In genomic region chr4:85823295-85823694, GRCh38 we compare ENCODE assay signal across 12 cellular contexts.
DNase-seq lines count a peak whose midpoint lies in the region; ATAC-seq and TF ChIP-seq lines count a peak whose summit lies in the region.
"Had no signal": no experiment of that assay in that cellular context is flagged by ENCODE, and none has a peak within 500 bp of the region (broad histone marks: within the 10 kb centered on the region; RNA-seq: fewer than 3 reads in every experiment).

No MANE protein-coding gene starts in this region.

- intact Hi-C loops in heart left ventricle (cut with DNase I) (loop anchor here in 3 of 10 donors (10.0 kb wide), 1 partner anchor 142 kb away; no protein-coding TSS in a partner anchor), Right ventricle myocardium inferior (cut with DNase I) (loop anchor here (10.0 kb wide), 1 partner anchor 212 kb away; no protein-coding TSS in a partner anchor)
- intact Hi-C loops in naive thymus-derived CD4-positive, alpha-beta T cell (cut with micrococcal nuclease) = no loop called here

- peaks cover 4% of the 10 kb centered on the region for H3K9me3 Mint-ChIP-seq in glutamatergic neuron (ENCODE audit: unreplicated experiment)
- H3K9me3 Mint-ChIP-seq in naive thymus-derived CD4-positive, alpha-beta T cell = peaks cover 0 to 8% (median 0%) of the 10 kb centered on the region in 11 donors

- H3K36me3 Mint-ChIP-seq in glutamatergic neuron (ENCODE audit: unreplicated experiment) = no peaks in the 10 kb centered on the region
- no peaks in the 10 kb centered on the region for H3K36me3 Mint-ChIP-seq in naive thymus-derived CD4-positive, alpha-beta T cell

- POLR2A ChIA-PET in naive thymus-derived CD4-positive, alpha-beta T cell (lab: Charles Lee) = no interaction called here

- WGBS in heart left ventricle, 4 donors = 0 to 24% (median 12%) methylated on average over 1 of the region's 1 CpG
- 42% methylated on average over 1 of the region's 1 CpG for WGBS in hepatocyte (ENCODE audit: low lambda C conversion rate, missing lambda C conversion rate)

- TF ChIP-seq POLR2A in heart left ventricle (IDR thresholded peaks at IDR 0.05) = no peak

- H4K20me1 ChIP-seq in hepatocyte (ENCODE audit: insufficient read depth, poor library complexity, severe bottlenecking) = no peaks in the 10 kb centered on the region

- peaks cover 0 to 61% (median 37%) of the 10 kb centered on the region in 12 donors for H3K4me1 ChIP-seq in heart left ventricle
- H3K4me1 ChIP-seq in hepatocyte (ENCODE audit: insufficient read depth) = peaks cover 4% of the 10 kb centered on the region
- no peaks in the 10 kb centered on the region for H3K4me1 ChIP-seq in naive thymus-derived CD4-positive, alpha-beta T cell (ENCODE audit: control insufficient read depth in 2 of 2, insufficient read depth in 2 of 2, low read length in 2 of 2)

- no peak overlapping the region for H3K4me3 Mint-ChIP-seq in glutamatergic neuron (ENCODE audit: unreplicated experiment)
- no peak overlapping the region for H3K4me3 Mint-ChIP-seq in naive thymus-derived CD4-positive, alpha-beta T cell
- H3K4me3 Mint-ChIP-seq: CD14-positive monocyte had no signal

- peaks cover 5% of the 10 kb centered on the region for H3K27me3 Mint-ChIP-seq in glutamatergic neuron (ENCODE audit: unreplicated experiment)
- H3K27me3 Mint-ChIP-seq in naive thymus-derived CD4-positive, alpha-beta T cell = no peaks in the 10 kb centered on the region

- CTCF ChIA-PET in naive thymus-derived CD4-positive, alpha-beta T cell (lab: Charles Lee) = no interaction called here

- no peaks in the 10 kb centered on the region for H3K27me3 ChIP-seq in heart left ventricle
- no peaks in the 10 kb centered on the region for H3K27me3 ChIP-seq in hepatocyte
- no peaks in the 10 kb centered on the region for H3K27me3 ChIP-seq in naive thymus-derived CD4-positive, alpha-beta T cell (ENCODE audit: control insufficient read depth in 2 of 2, insufficient read depth in 2 of 2, low read length in 2 of 2)
- H3K27me3 ChIP-seq: ascending aorta, suprapubic skin had no signal

- TF ChIP-seq CTCF in heart left ventricle (IDR thresholded peaks at IDR 0.05) (no peak), glutamatergic neuron (IDR thresholded peaks at IDR 0.05; ENCODE audit: partially characterized antibody, unreplicated experiment) (no peak), hepatocyte (IDR thresholded peaks at IDR 0.05; ENCODE audit: poor library complexity) (no peak)

- H3K27ac Mint-ChIP-seq in glutamatergic neuron (ENCODE audit: unreplicated experiment) = peak overlapping the region; percentile 91
- no peak overlapping the region for H3K27ac Mint-ChIP-seq in naive thymus-derived CD4-positive, alpha-beta T cell
- H3K27ac Mint-ChIP-seq: CD14-positive monocyte had no signal

- H3K27ac ChIP-seq in heart left ventricle (peak overlapping the region in 8 of 12 donors; percentile 2 to 63 (median 32)), hepatocyte (no peak overlapping the region)
- H3K27ac ChIP-seq in naive thymus-derived CD4-positive, alpha-beta T cell (ENCODE audit: low read depth, low read length) = no peak overlapping the region
- H3K27ac ChIP-seq: suprapubic skin had no signal

- no peak overlapping the region for H2AFZ ChIP-seq in hepatocyte

- in situ Hi-C loops in SK-MEL-5 (cut with HindIII; ENCODE audit: low pct_unique_long_range_greater_than_20kb, low sequenced_read_pairs) = no loop called here

- no peaks in the 10 kb centered on the region for H3K9me2 ChIP-seq in hepatocyte (replicated peaks; ENCODE audit: insufficient read depth)

- no peaks in the 10 kb centered on the region for H3K79me2 ChIP-seq in hepatocyte

- H3K4me1 Mint-ChIP-seq in glutamatergic neuron (ENCODE audit: low read depth, unreplicated experiment) = peaks cover 26% of the 10 kb centered on the region
- H3K4me1 Mint-ChIP-seq in naive thymus-derived CD4-positive, alpha-beta T cell = peaks cover 0 to 2% (median 0%) of the 10 kb centered on the region in 7 donors

- DNase-seq in heart left ventricle (peak in 2 of 5 donors; percentile 48 to 54), Right ventricle myocardium inferior (ENCODE audit: missing footprints) (no peak), SK-MEL-5 (ENCODE audit: low read depth, low spot score) (peak; percentile 37), glutamatergic neuron (peak; percentile 29), hepatocyte (ENCODE audit: low spot score) (no peak)
- DNase-seq in naive thymus-derived CD4-positive, alpha-beta T cell = no peak
- DNase-seq: T-helper 1 cell had no signal

- ATAC-seq in heart left ventricle = peak; percentile 44 to 75 (median 65)
- no peak for ATAC-seq in Right ventricle myocardium inferior
- ATAC-seq in HG02970 (IDR thresholded peaks at IDR 0.05; ENCODE audit: low FRiP score, unreplicated experiment) = no peak
- no peak for ATAC-seq in GM21360 (IDR thresholded peaks at IDR 0.05; ENCODE audit: unreplicated experiment)
- ATAC-seq in naive thymus-derived CD4-positive, alpha-beta T cell = no peak

- H3K4me2 ChIP-seq in hepatocyte = no peak overlapping the region

- H3K36me3 ChIP-seq in heart left ventricle (no peaks in the 10 kb centered on the region), hepatocyte (replicated peaks; ENCODE audit: insufficient read depth, low read depth) (no peaks in the 10 kb centered on the region)
- no peaks in the 10 kb centered on the region for H3K36me3 ChIP-seq in naive thymus-derived CD4-positive, alpha-beta T cell (ENCODE audit: control insufficient read depth in 2 of 3, insufficient read depth in 3 of 3, low read length in 3 of 3)
- H3K36me3 ChIP-seq: ascending aorta, suprapubic skin had no signal

- peaks cover 0 to 6% (median 0%) of the 10 kb centered on the region in 12 donors for H3K9me3 ChIP-seq in heart left ventricle
- no peaks in the 10 kb centered on the region for H3K9me3 ChIP-seq in hepatocyte (ENCODE audit: low read depth)
- H3K9me3 ChIP-seq in naive thymus-derived CD4-positive, alpha-beta T cell (ENCODE audit: control insufficient read depth in 2 of 3, low read length in 3 of 3) = no peaks in the 10 kb centered on the region
- H3K9me3 ChIP-seq: ascending aorta, suprapubic skin had no signal

- no peak overlapping the region for H3K4me3 ChIP-seq in heart left ventricle
- H3K4me3 ChIP-seq in hepatocyte = no peak overlapping the region
- H3K4me3 ChIP-seq in naive thymus-derived CD4-positive, alpha-beta T cell (ENCODE audit: low read length) = no peak overlapping the region
- H3K4me3 ChIP-seq: ascending aorta, suprapubic skin had no signal

Comparison
In these comparisons a context has a peak if more than half of its experiments do, and no peak if none do; other contexts are left out.
1. ATAC-seq: peak in heart left ventricle (4 of 4); none in Right ventricle myocardium inferior (single experiment), HG02970 (single experiment), GM21360 (single experiment) and naive thymus-derived CD4-positive, alpha-beta T cell (single experiment).
2. DNase-seq: peak in SK-MEL-5 (single experiment) and glutamatergic neuron (single experiment); none in Right ventricle myocardium inferior (single experiment), hepatocyte (single experiment) and naive thymus-derived CD4-positive, alpha-beta T cell (0 of 9).
3. H3K27ac ChIP-seq: peak in heart left ventricle (8 of 12); none in hepatocyte (single experiment) and naive thymus-derived CD4-positive, alpha-beta T cell (single experiment).